In the genomic region with DNA sequence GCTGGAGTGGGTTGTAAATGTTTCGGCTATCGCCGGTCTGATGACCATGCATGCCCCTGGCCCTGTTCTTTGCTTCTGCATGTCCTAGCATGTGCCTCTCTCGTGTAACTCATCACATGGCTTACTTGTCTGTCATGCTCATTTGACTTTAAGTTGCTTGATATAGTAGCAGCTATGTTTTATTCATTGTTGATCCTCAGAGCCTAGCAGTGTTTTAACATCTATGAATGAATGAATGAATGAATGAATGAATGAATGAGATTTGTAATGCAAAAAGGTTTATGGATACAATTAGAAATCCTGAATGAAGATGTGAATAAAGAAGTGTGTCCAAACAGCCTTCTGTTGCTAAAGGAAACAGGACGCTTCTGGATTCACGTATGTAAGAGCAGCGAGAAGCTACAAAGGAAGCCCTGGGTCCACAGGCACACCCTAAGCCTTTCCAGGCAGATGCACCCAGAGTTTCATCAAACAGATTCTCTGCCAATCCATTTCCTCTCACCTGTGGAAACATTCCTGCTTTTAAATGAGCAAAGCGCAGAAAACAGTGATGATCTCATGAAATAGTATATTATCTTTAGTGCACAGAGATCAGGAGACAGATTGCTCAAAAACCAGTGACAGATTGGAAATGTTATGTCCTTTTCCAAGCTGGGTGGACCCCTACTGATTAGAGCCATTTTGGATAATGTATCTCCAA, we compare ENCODE assay signal across 8 cellular contexts. TPM values are rescaled to one million over a fixed set of nuclear protein-coding genes. Genes with fewer than 3 reads are reported as not detected.
DNase-seq lines count a peak whose midpoint lies in the region; ATAC-seq and TF ChIP-seq lines count a peak whose summit lies in the region.

No MANE protein-coding gene starts in this region.

- TF ChIP-seq CTCF in Peyer's patch (IDR thresholded peaks at IDR 0.05): no peak

- 67 to 74% methylated on average over 8 of the region's 8 CpGs for WGBS in GM23248 (ENCODE audit: low coverage in 1 of 2, low lambda C conversion rate in 2 of 2, missing lambda C conversion rate in 2 of 2), 2 experiments

- peaks cover 71% of the 10 kb centered on the region for H3F3A ChIP-seq in GM23248 (ENCODE audit: insufficient read depth)

- intact Hi-C loops in left colon (cut with DNase I, micrococcal nuclease): loop anchor here (5.0 to 10.0 kb wide), 2 partner anchors 112 to 115 kb away; no protein-coding TSS in a partner anchor

- peak overlapping the region; percentile 25; the same call in 1 of the 2 replicates for H2AFZ ChIP-seq in GM23248

- DNase-seq in GM23248 (no peak), Peyer's patch (no peak), epithelial cell of prostate (ENCODE audit: low read depth, low spot score) (peak; percentile 90), retina (peak; percentile 20), left colon (no peak), NCI-H526 (lab: John Stamatoyannopoulos, UW) (no peak)

- ATAC-seq in GM18873 (IDR thresholded peaks at IDR 0.05; ENCODE audit: low FRiP score, unreplicated experiment) (no peak), left colon (no peak), HG03571 (IDR thresholded peaks at IDR 0.05; ENCODE audit: unreplicated experiment) (no peak)

- peak overlapping the region; percentile 59 for H3K4me3 ChIP-seq in GM23248
- H3K4me3 ChIP-seq in Peyer's patch: no peak overlapping the region

- no peaks in the 10 kb centered on the region for H3K9me2 ChIP-seq in GM23248 (ENCODE audit: insufficient read depth)

- H3K27ac ChIP-seq in GM23248: peak overlapping the region; percentile 98
- peak overlapping the region; percentile 87 to 96 (median 90) for H3K27ac ChIP-seq in Peyer's patch
- H3K27ac ChIP-seq in epithelial cell of prostate: peak overlapping the region; percentile 100

- no peaks in the 10 kb centered on the region for H4K20me1 ChIP-seq in GM23248 (ENCODE audit: insufficient read depth)

- no peaks in the 10 kb centered on the region for H3K79me2 ChIP-seq in GM23248 (ENCODE audit: insufficient read depth)

- H3K4me2 ChIP-seq in GM23248 (ENCODE audit: unreplicated experiment): peak overlapping the region; percentile 81

- in situ Hi-C loops in GM23248 (cut with MboI): loop anchor here (5.0 kb wide), 1 partner anchor 112 kb away; no protein-coding TSS in a partner anchor

- no peaks in the 10 kb centered on the region for H3K27me3 ChIP-seq in GM23248 (replicated peaks; ENCODE audit: insufficient read depth)
- H3K27me3 ChIP-seq in Peyer's patch: no peaks in the 10 kb centered on the region

- H3K9ac ChIP-seq in GM23248: peak overlapping the region; percentile 98

- no peaks in the 10 kb centered on the region for H3K36me3 ChIP-seq in GM23248 (ENCODE audit: low read depth)
- no peaks in the 10 kb centered on the region for H3K36me3 ChIP-seq in Peyer's patch

- H3K4me1 ChIP-seq in GM23248 (ENCODE audit: insufficient read depth): peaks cover 62% of the 10 kb centered on the region
- peaks cover 0 to 41% (median 7%) of the 10 kb centered on the region in 4 donors for H3K4me1 ChIP-seq in Peyer's patch

- no peak for TF ChIP-seq POLR2A in Peyer's patch (IDR thresholded peaks at IDR 0.05)

- H3K9me3 ChIP-seq in GM23248 (ENCODE audit: low read depth): no peaks in the 10 kb centered on the region
- no peaks in the 10 kb centered on the region for H3K9me3 ChIP-seq in Peyer's patch

RNA-seq across cellular contexts. Expression of gene GSG1, which starts 3.4 kb away (rescaled TPM):
- total RNA-seq in GM23248 (2014; rRNA removed; shearing (Covaris generic)): 0.86 and 1.3 TPM in 2 replicates
- 2.0 and 2.9 TPM in 2 replicates for polyA plus RNA-seq in GM23248 (2016; fragmentation: Nextera tagmentation; extraction: Ambion mirVana)
- total RNA-seq in Peyer's patch: 1 to 10 TPM in 1 of 4 donors, not detected in 3; 1.1 TPM
- not detected for total RNA-seq in left colon

RNA-seq across cellular contexts. Expression of gene FAM234B, which starts 55.9 kb away (rescaled TPM):
- total RNA-seq in GM23248 (2014; rRNA removed; shearing (Covaris generic)): 5.0 and 6.4 TPM in 2 replicates
- polyA plus RNA-seq in GM23248 (2016; fragmentation: Nextera tagmentation; extraction: Ambion mirVana): 5.1 and 5.6 TPM in 2 replicates
- 1 to 10 TPM; 6.5 to 9.1 (median 7.2) TPM for total RNA-seq in Peyer's patch
- total RNA-seq in left colon: 1 to 10 TPM; 1.3 to 1.7 TPM

Comparison
In these comparisons a context has a peak if more than half of its experiments do, and no peak if none do; other contexts are left out.
1. DNase-seq: peak in epithelial cell of prostate (single experiment) and retina (single experiment); none in GM23248 (single experiment), Peyer's patch (0 of 3), left colon (0 of 2) and NCI-H526 (0 of 2).
2. Peak in every context shown above with its lines, with median percentiles within 50 percentile points of each other: H3K27ac ChIP-seq.